Comparison of ENCODE assay signal across 8 cellular contexts in the genomic region with DNA sequence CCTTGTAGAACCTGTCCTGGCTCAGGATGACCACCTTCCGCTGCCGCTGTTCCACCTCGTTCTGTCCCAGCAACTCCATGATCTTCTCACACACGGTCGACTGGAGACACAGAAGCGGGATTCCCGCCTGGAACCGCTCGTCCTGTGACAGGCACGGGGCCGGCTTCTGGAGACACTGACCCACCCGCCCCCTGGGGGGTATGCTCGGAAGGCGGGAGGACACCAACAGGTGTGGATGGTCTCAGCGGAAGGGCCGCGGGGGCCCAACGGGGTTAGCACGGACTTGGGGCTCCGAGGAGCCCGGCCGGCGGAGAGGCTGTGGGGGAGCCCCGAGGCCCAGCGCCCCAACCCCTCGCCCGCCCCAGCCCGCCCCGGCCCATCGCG. TPM values are rescaled to one million over a fixed set of nuclear protein-coding genes. Genes with fewer than 3 reads are reported as not detected.
DNase-seq lines count a peak whose midpoint lies in the region; TF ChIP-seq lines count a peak whose summit lies in the region.

No MANE protein-coding gene starts in this region.

- H3K9me2 ChIP-seq in GM23248 (ENCODE audit: insufficient read depth): no peaks in the 10 kb centered on the region
- H3K9me2 ChIP-seq in MM.1S (replicated peaks; ENCODE audit: insufficient read depth, low read length): no peaks in the 10 kb centered on the region

- H3K79me2 ChIP-seq in GM23248 (ENCODE audit: insufficient read depth) (peaks cover 17% of the 10 kb centered on the region), MM.1S (ENCODE audit: low read length) (peaks cover 23% of the 10 kb centered on the region)

- peak overlapping the region; percentile 83 for H3K9ac ChIP-seq in GM23248
- H3K9ac ChIP-seq in MM.1S (ENCODE audit: low read length): peak overlapping the region; percentile 85

- H3K4me3 ChIP-seq in GM23248 (peak overlapping the region; percentile 83), MM.1S (ENCODE audit: low read length) (peak overlapping the region; percentile 75)

- TF ChIP-seq CTCF in MM.1S (IDR thresholded peaks at IDR 0.05; ENCODE audit: low read length): peak; percentile 30

- no peaks in the 10 kb centered on the region for H4K20me1 ChIP-seq in GM23248 (ENCODE audit: insufficient read depth)
- H4K20me1 ChIP-seq in MM.1S (ENCODE audit: insufficient read depth, low read length): no peaks in the 10 kb centered on the region

- H3K4me2 ChIP-seq in GM23248 (ENCODE audit: unreplicated experiment) (peak overlapping the region; percentile 83), MM.1S (ENCODE audit: low read depth, low read length) (peak overlapping the region; percentile 85)

- H3K36me3 ChIP-seq in GM23248 (ENCODE audit: low read depth): no peaks in the 10 kb centered on the region; the same call in 1 of the 2 replicates
- H3K36me3 ChIP-seq in MM.1S (replicated peaks; ENCODE audit: insufficient read depth, low read length): no peaks in the 10 kb centered on the region

- no peak overlapping the region for H3K27ac ChIP-seq in GM23248
- no peak overlapping the region for H3K27ac ChIP-seq in MM.1S (ENCODE audit: low read length)
- peak overlapping the region; percentile 69 for H3K27ac ChIP-seq in angular gyrus (ENCODE audit: low read depth, low read length)

- WGBS in GM23248 (ENCODE audit: low coverage in 1 of 2, low lambda C conversion rate in 2 of 2, missing lambda C conversion rate in 2 of 2), 2 experiments: 0 to 2% methylated on average over 24 to 29 of the region's 31 CpGs

- H3F3A ChIP-seq in GM23248 (ENCODE audit: insufficient read depth) (no peaks in the 10 kb centered on the region), MM.1S (ENCODE audit: insufficient read depth, low read length) (no peaks in the 10 kb centered on the region)

- H3K9me3 ChIP-seq in GM23248 (ENCODE audit: low read depth): no peaks in the 10 kb centered on the region
- H3K9me3 ChIP-seq in MM.1S (replicated peaks; ENCODE audit: insufficient read depth, low read length): no peaks in the 10 kb centered on the region

- no peaks in the 10 kb centered on the region for H3K27me3 ChIP-seq in GM23248 (replicated peaks; ENCODE audit: insufficient read depth)
- no peaks in the 10 kb centered on the region for H3K27me3 ChIP-seq in MM.1S (replicated peaks; ENCODE audit: insufficient read depth, low read length)

- in situ Hi-C loops in GM23248 (cut with MboI): no loop called here

- DNase-seq in activated CD4-positive, alpha-beta T cell treated with anti-CD3 and anti-CD28 coated beads for 48 hours: peak; percentile 32
- DNase-seq in activated CD4-positive, alpha-beta T cell treated with anti-CD3 and anti-CD28 coated beads, Interleukin-2, amount 50 U/mL, for 1 hour: no peak
- peak; percentile 73 for DNase-seq in GM23248
- peak; percentile 45 for DNase-seq in MM.1S
- DNase-seq in iPS-NIHi7 (ENCODE audit: extremely low spot score): peak; percentile 57
- DNase-seq in stimulated activated CD4-positive, alpha-beta T cell treated with anti-CD3 and anti-CD28 coated beads, Interleukin-4, amount 100 ng/mL, for 1 hour: peak; percentile 26
- DNase-seq in GF-D8 (lab: John Stamatoyannopoulos, UW): no peak

- peak overlapping the region; percentile 96 for H2AFZ ChIP-seq in GM23248
- peak overlapping the region; percentile 22; the same call in 1 of the 2 replicates for H2AFZ ChIP-seq in MM.1S (ENCODE audit: low read length)

- H3K4me1 ChIP-seq in GM23248 (ENCODE audit: insufficient read depth) (peaks cover 4% of the 10 kb centered on the region; the same call in 1 of the 2 replicates), MM.1S (ENCODE audit: low read length) (peaks cover 11% of the 10 kb centered on the region; the same call in 1 of the 2 replicates)

RNA-seq across cellular contexts. Expression of gene UCK1, which starts 0.5 kb away (rescaled TPM):
- total RNA-seq in GM23248 (2014; rRNA removed; shearing (Covaris generic)): 22.0 and 31.3 TPM in 2 replicates
- polyA plus RNA-seq in GM23248 (2016; fragmentation: Nextera tagmentation; extraction: Ambion mirVana): 22.6 and 24.7 TPM in 2 replicates

RNA-seq across cellular contexts. Expression of gene PRRT1B, which starts 14.8 kb away (rescaled TPM):
- not detected in 2 replicates for total RNA-seq in GM23248 (2014; rRNA removed; shearing (Covaris generic))
- polyA plus RNA-seq in GM23248 (2016; fragmentation: Nextera tagmentation; extraction: Ambion mirVana): not detected in 2 replicates

RNA-seq across cellular contexts. Expression of gene POMT1, which starts 27.8 kb away (rescaled TPM):
- total RNA-seq in GM23248 (2014; rRNA removed; shearing (Covaris generic)): 32.9 and 46.0 TPM in 2 replicates
- polyA plus RNA-seq in GM23248 (2016; fragmentation: Nextera tagmentation; extraction: Ambion mirVana): 28.4 and 29.4 TPM in 2 replicates

Comparison
In these comparisons a context has a peak if more than half of its experiments do, and no peak if none do; other contexts are left out.
1. DNase-seq: peak in activated CD4-positive, alpha-beta T cell treated with anti-CD3 and anti-CD28 coated beads for 48 hours (single experiment), GM23248 (single experiment), MM.1S (single experiment), iPS-NIHi7 (single experiment) and stimulated activated CD4-positive, alpha-beta T cell treated with anti-CD3 and anti-CD28 coated beads, Interleukin-4, amount 100 ng/mL, for 1 hour (single experiment); none in activated CD4-positive, alpha-beta T cell treated with anti-CD3 and anti-CD28 coated beads, Interleukin-2, amount 50 U/mL, for 1 hour (single experiment) and GF-D8 (single experiment).